In genomic region chr3:64215559-64215958, GRCh38 we compare ENCODE assay signal across 15 cellular contexts. TPM values are rescaled to one million over a fixed set of nuclear protein-coding genes. Genes with fewer than 3 reads are reported as not detected.
DNase-seq lines count a peak whose midpoint lies in the region; ATAC-seq and TF ChIP-seq lines count a peak whose summit lies in the region.
"Had no signal": no experiment of that assay in that cellular context is flagged by ENCODE, and none has a peak within 500 bp of the region (broad histone marks: within the 10 kb centered on the region; RNA-seq: fewer than 3 reads in every experiment).

No MANE protein-coding gene starts in this region.

- H3K27me3 Mint-ChIP-seq in activated CD4-positive, alpha-beta memory T cell treated with anti-CD3 and anti-CD28 coated beads for 36 hours, result peaks cover 3% of the 10 kb centered on the region

- no peak overlapping the region for H3K27ac Mint-ChIP-seq in activated CD4-positive, alpha-beta memory T cell treated with anti-CD3 and anti-CD28 coated beads for 36 hours

- no peak overlapping the region for H4K8ac ChIP-seq in mesenchymal stem cell (ENCODE audit: low read length)

- no peak overlapping the region for H3K23ac ChIP-seq in mesenchymal stem cell (ENCODE audit: low read length in 2 of 2)

- DNase-seq in left ventricle myocardium inferior (no peak), Right ventricle myocardium inferior (ENCODE audit: missing footprints) (no peak), mesenchymal stem cell (no peak), smooth muscle cell (lab: John Stamatoyannopoulos, UW; ENCODE audit: unreplicated experiment) (no peak), epidermal melanocyte (ENCODE audit: insufficient read length, low spot score) (no peak), DMS53 treated with DMSO at 0.1 percent for 48 hours (lab: John Stamatoyannopoulos, UW; ENCODE audit: unreplicated experiment) (no peak), cortex of kidney (lab: John Stamatoyannopoulos, UW) (no peak)
- no peak for DNase-seq in activated CD4-positive, alpha-beta memory T cell treated with anti-CD3 and anti-CD28 coated beads for 36 hours
- DNase-seq: DMS153, Karpas-422, NCI-H1417, NCI-H2029, NCI-H524 had no signal

- no peak overlapping the region for H3K18ac ChIP-seq in mesenchymal stem cell (ENCODE audit: low read depth in 1 of 2, low read length in 2 of 2)

- H3K4me1 Mint-ChIP-seq in activated CD4-positive, alpha-beta memory T cell treated with anti-CD3 and anti-CD28 coated beads for 36 hours (ENCODE audit: low read depth), result no peaks in the 10 kb centered on the region

- H3K27me3 ChIP-seq in left ventricle myocardium inferior (ENCODE audit: low read depth) (no peaks in the 10 kb centered on the region), mesenchymal stem cell (ENCODE audit: control insufficient read depth in 1 of 2, insufficient read depth in 1 of 2, low read length in 2 of 2) (no peaks in the 10 kb centered on the region), smooth muscle cell (ENCODE audit: low read depth) (no peaks in the 10 kb centered on the region)

- H2AK5ac ChIP-seq in mesenchymal stem cell (ENCODE audit: low read length, severe bottlenecking), result no peak overlapping the region

- intact Hi-C loops in left ventricle myocardium inferior (cut with micrococcal nuclease), result no loop called here
- intact Hi-C loops in Right ventricle myocardium inferior (cut with DNase I), result no loop called here
- intact Hi-C loops in activated CD4-positive, alpha-beta memory T cell treated with anti-CD3 and anti-CD28 coated beads for 36 hours (cut with micrococcal nuclease), result no loop called here

- no peak overlapping the region for H4K91ac ChIP-seq in mesenchymal stem cell (ENCODE audit: low read length)

- TF ChIP-seq CTCF in left ventricle myocardium inferior (IDR thresholded peaks at IDR 0.05; ENCODE audit: borderline replicate concordance), result no peak
- no peak for TF ChIP-seq CTCF in smooth muscle cell (IDR thresholded peaks at IDR 0.05; ENCODE audit: borderline replicate concordance, insufficient read depth, poor library complexity, severe bottlenecking)

- H3K79me2 ChIP-seq in smooth muscle cell (ENCODE audit: low read depth), result peaks cover 98% of the 10 kb centered on the region

- no CpG with 5 or more reads among the region's 3 CpGs for WGBS in mesenchymal stem cell
- 92% methylated on average over 3 of the region's 3 CpGs for WGBS in smooth muscle cell (ENCODE audit: low lambda C conversion rate)

- POLR2A ChIA-PET in activated CD4-positive, alpha-beta memory T cell treated with anti-CD3 and anti-CD28 coated beads for 36 hours (lab: Charles Lee), result no interaction called here

- H3K36me3 ChIP-seq in left ventricle myocardium inferior (no peaks in the 10 kb centered on the region), mesenchymal stem cell (ENCODE audit: control insufficient read depth in 1 of 2, insufficient read depth in 2 of 2, low read depth in 1 of 2, low read length in 2 of 2) (peaks cover 0 to 9% of the 10 kb centered on the region in 2 experiments), smooth muscle cell (ENCODE audit: low read depth) (no peaks in the 10 kb centered on the region)
- H3K36me3 ChIP-seq: HAP-1 had no signal

- H2BK120ac ChIP-seq in mesenchymal stem cell (ENCODE audit: low read depth, low read length), result no peak overlapping the region

- H2BK5ac ChIP-seq in mesenchymal stem cell (ENCODE audit: low read depth, low read length, poor library complexity, severe bottlenecking), result no peak overlapping the region

- H2BK15ac ChIP-seq in mesenchymal stem cell (ENCODE audit: low read depth, poor library complexity, severe bottlenecking), result no peak overlapping the region

- H3K36me3 Mint-ChIP-seq in activated CD4-positive, alpha-beta memory T cell treated with anti-CD3 and anti-CD28 coated beads for 36 hours, result no peaks in the 10 kb centered on the region

- CTCF ChIA-PET in activated CD4-positive, alpha-beta memory T cell treated with anti-CD3 and anti-CD28 coated beads for 36 hours (lab: Charles Lee), result interaction anchor here (1.1 kb wide), 1 partner anchor 268 kb away, joined by 4 read pairs; no protein-coding TSS in a partner anchor

- H3K27ac ChIP-seq in left ventricle myocardium inferior (replicated peaks), result peak overlapping the region; percentile 86
- no peak overlapping the region for H3K27ac ChIP-seq in mesenchymal stem cell (ENCODE audit: low read length, poor library complexity, severe bottlenecking)
- peak overlapping the region; percentile 88 for H3K27ac ChIP-seq in smooth muscle cell (ENCODE audit: low read depth)
- H3K27ac ChIP-seq: C4-2B had no signal

- no peak overlapping the region for H2BK12ac ChIP-seq in mesenchymal stem cell (ENCODE audit: low read length in 2 of 2)

- H3K9me3 ChIP-seq in left ventricle myocardium inferior (replicated peaks), result no peaks in the 10 kb centered on the region
- H3K9me3 ChIP-seq in mesenchymal stem cell (ENCODE audit: control insufficient read depth, low read length), result no peaks in the 10 kb centered on the region
- no peaks in the 10 kb centered on the region for H3K9me3 ChIP-seq in smooth muscle cell (replicated peaks; ENCODE audit: low read depth)
- H3K9me3 ChIP-seq: HAP-1 had no signal

- H3K4me3 ChIP-seq in left ventricle myocardium inferior (no peak overlapping the region), mesenchymal stem cell (ENCODE audit: insufficient read depth in 1 of 2, low read depth in 1 of 2, low read length in 2 of 2) (peak overlapping the region in 1 of 2 experiments; percentile 77), smooth muscle cell (no peak overlapping the region)
- H3K4me3 ChIP-seq: HAP-1 had no signal

- peaks cover 17% of the 10 kb centered on the region for H3F3A ChIP-seq in smooth muscle cell (ENCODE audit: low read depth)

- ATAC-seq in Right ventricle myocardium inferior, result no peak

- H3K4ac ChIP-seq in mesenchymal stem cell (ENCODE audit: low read depth in 1 of 2, low read length in 2 of 2), result no peak overlapping the region

- H3K4me1 ChIP-seq in left ventricle myocardium inferior (peaks cover 87% of the 10 kb centered on the region), mesenchymal stem cell (ENCODE audit: control insufficient read depth, insufficient read depth, low read depth, low read length) (peaks cover 19% of the 10 kb centered on the region), smooth muscle cell (ENCODE audit: low read depth) (peaks cover 48% of the 10 kb centered on the region)
- H3K4me1 ChIP-seq: HAP-1 had no signal

- no peak overlapping the region for H3K14ac ChIP-seq in mesenchymal stem cell (ENCODE audit: low read length in 2 of 2)

- H2AFZ ChIP-seq in mesenchymal stem cell (ENCODE audit: low read depth, low read length) (no peak overlapping the region), smooth muscle cell (ENCODE audit: low read depth) (no peak overlapping the region)

- H3K9ac ChIP-seq in mesenchymal stem cell (ENCODE audit: low read length) (peak overlapping the region; percentile 94), smooth muscle cell (ENCODE audit: low read depth) (no peak overlapping the region)

- H3K4me3 Mint-ChIP-seq in activated CD4-positive, alpha-beta memory T cell treated with anti-CD3 and anti-CD28 coated beads for 36 hours, result no peak overlapping the region

- H3K4me2 ChIP-seq in mesenchymal stem cell (ENCODE audit: low read length, poor library complexity, severe bottlenecking) (no peak overlapping the region), smooth muscle cell (no peak overlapping the region)

- H3K79me1 ChIP-seq in mesenchymal stem cell (replicated peaks; ENCODE audit: low read length, poor library complexity, severe bottlenecking), result peaks cover 2% of the 10 kb centered on the region

- peaks cover 85% of the 10 kb centered on the region for H4K20me1 ChIP-seq in smooth muscle cell (ENCODE audit: low read depth)

- H3K9me3 Mint-ChIP-seq in activated CD4-positive, alpha-beta memory T cell treated with anti-CD3 and anti-CD28 coated beads for 36 hours, result no peaks in the 10 kb centered on the region

RNA-seq across cellular contexts. Expression of gene PRICKLE2, which starts 9.7 kb away (rescaled TPM):
- 8.7 TPM for total RNA-seq in left ventricle myocardium inferior
- total RNA-seq in Right ventricle myocardium inferior, result 7.7 TPM
- polyA plus RNA-seq in mesenchymal stem cell (2013, experiment 1 of 2), result 17.0 TPM
- 16.9 TPM for polyA plus RNA-seq in mesenchymal stem cell (2013, experiment 2 of 2)
- total RNA-seq in smooth muscle cell, result 49.9 and 68.9 TPM in 2 replicates
- 7.8 and 13.3 TPM in 2 replicates for polyA plus RNA-seq in smooth muscle cell
- total RNA-seq in activated CD4-positive, alpha-beta memory T cell treated with anti-CD3 and anti-CD28 coated beads for 36 hours, result not detected
